2 cellular contexts compared by ENCODE assay signal in the genomic region with DNA sequence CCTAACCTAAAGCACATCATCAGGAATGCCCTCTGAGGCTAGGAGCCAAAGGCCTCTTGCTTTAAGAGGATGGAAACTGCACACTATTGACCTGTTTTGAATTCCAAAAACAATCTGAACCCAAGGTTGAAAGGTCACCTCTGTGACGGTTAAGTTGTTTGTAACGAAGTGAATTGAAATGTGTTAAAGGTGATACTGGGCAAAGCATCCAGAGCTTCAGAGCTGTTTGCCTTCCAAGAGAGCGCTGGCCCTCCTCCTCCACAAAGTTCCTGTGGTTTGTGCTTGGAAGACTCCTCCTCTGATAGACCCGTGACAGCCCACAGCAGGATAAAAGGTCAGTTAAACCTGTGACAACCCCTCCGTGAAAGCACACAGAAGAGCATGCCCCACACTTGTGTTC.
A peak's percentile ranks its signal among the peaks of the same experiment; 100 is the strongest.
TF ChIP-seq lines count a peak whose summit lies in the region.

No MANE protein-coding gene starts in this region.

TF ChIP-seq in H1, 55 proteins besides CTCF, POLR2A, EP300 and RAD21:
- no peak for TF ChIP-seq KDM1A (IDR thresholded peaks at IDR 0.05; ENCODE audit: borderline replicate concordance, low read length)
- no peak for TF ChIP-seq KDM5A (IDR thresholded peaks at IDR 0.05; ENCODE audit: low read length)
- TF ChIP-seq FOSL1 (IDR thresholded peaks at IDR 0.05; ENCODE audit: insufficient read depth, low read depth, low read length) = no peak
- no peak for TF ChIP-seq MAFK (IDR thresholded peaks at IDR 0.05; ENCODE audit: low read depth, low read length)
- TF ChIP-seq RXRA (IDR thresholded peaks at IDR 0.05; ENCODE audit: insufficient read depth, low read depth, low read length) = no peak
- TF ChIP-seq, protein P1, sequence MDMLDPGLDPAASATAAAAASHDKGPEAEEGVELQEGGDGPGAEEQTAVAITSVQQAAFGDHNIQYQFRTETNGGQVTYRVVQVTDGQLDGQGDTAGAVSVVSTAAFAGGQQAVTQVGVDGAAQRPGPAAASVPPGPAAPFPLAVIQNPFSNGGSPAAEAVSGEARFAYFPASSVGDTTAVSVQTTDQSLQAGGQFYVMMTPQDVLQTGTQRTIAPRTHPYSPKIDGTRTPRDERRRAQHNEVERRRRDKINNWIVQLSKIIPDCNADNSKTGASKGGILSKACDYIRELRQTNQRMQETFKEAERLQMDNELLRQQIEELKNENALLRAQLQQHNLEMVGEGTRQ (IDR thresholded peaks at IDR 0.05; ENCODE audit: low read length) = no peak
- no peak for TF ChIP-seq BRCA1 (IDR thresholded peaks at IDR 0.05; ENCODE audit: low read depth, low read length)
- TF ChIP-seq SP2 (IDR thresholded peaks at IDR 0.05; ENCODE audit: low read length) = no peak
- TF ChIP-seq RFX5 (IDR thresholded peaks at IDR 0.05; ENCODE audit: borderline replicate concordance, low read depth, low read length) = no peak
- no peak for TF ChIP-seq SIX5 (IDR thresholded peaks at IDR 0.05; ENCODE audit: low read depth, low read length)

TF ChIP-seq in liver, 16 proteins besides CTCF, POLR2A, EP300 and RAD21:
- TF ChIP-seq FOXA1 (IDR thresholded peaks at IDR 0.05) (no peak), FOXA2 (IDR thresholded peaks at IDR 0.05) (peak; percentile 37), YY1 (IDR thresholded peaks at IDR 0.05) (peak; percentile 60), TAF1 (conservative IDR thresholded peaks at IDR 0.05) (no peak), EGR1 (IDR thresholded peaks at IDR 0.05; ENCODE audit: low read depth in 2 of 2) (no peak), RXRA (IDR thresholded peaks at IDR 0.05) (peak; percentile 83 to 94), NR2F2 (IDR thresholded peaks at IDR 0.05) (peak; percentile 48), SP1 (IDR thresholded peaks at IDR 0.05) (peak; percentile 78), HNF4G (IDR thresholded peaks at IDR 0.05) (peak; percentile 22), JUND (IDR thresholded peaks at IDR 0.05) (peak in 1 of 2 donors; percentile 70), HNF4A (conservative IDR thresholded peaks at IDR 0.05) (peak; percentile 81 to 89)
- TF ChIP-seq, protein P2, sequence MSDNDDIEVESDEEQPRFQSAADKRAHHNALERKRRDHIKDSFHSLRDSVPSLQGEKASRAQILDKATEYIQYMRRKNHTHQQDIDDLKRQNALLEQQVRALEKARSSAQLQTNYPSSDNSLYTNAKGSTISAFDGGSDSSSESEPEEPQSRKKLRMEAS (IDR thresholded peaks at IDR 0.05) = peak; percentile 45
- TF ChIP-seq, protein P3, sequence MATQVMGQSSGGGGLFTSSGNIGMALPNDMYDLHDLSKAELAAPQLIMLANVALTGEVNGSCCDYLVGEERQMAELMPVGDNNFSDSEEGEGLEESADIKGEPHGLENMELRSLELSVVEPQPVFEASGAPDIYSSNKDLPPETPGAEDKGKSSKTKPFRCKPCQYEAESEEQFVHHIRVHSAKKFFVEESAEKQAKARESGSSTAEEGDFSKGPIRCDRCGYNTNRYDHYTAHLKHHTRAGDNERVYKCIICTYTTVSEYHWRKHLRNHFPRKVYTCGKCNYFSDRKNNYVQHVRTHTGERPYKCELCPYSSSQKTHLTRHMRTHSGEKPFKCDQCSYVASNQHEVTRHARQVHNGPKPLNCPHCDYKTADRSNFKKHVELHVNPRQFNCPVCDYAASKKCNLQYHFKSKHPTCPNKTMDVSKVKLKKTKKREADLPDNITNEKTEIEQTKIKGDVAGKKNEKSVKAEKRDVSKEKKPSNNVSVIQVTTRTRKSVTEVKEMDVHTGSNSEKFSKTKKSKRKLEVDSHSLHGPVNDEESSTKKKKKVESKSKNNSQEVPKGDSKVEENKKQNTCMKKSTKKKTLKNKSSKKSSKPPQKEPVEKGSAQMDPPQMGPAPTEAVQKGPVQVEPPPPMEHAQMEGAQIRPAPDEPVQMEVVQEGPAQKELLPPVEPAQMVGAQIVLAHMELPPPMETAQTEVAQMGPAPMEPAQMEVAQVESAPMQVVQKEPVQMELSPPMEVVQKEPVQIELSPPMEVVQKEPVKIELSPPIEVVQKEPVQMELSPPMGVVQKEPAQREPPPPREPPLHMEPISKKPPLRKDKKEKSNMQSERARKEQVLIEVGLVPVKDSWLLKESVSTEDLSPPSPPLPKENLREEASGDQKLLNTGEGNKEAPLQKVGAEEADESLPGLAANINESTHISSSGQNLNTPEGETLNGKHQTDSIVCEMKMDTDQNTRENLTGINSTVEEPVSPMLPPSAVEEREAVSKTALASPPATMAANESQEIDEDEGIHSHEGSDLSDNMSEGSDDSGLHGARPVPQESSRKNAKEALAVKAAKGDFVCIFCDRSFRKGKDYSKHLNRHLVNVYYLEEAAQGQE (IDR thresholded peaks at IDR 0.05) = peak; percentile 28
- TF ChIP-seq, protein P4, sequence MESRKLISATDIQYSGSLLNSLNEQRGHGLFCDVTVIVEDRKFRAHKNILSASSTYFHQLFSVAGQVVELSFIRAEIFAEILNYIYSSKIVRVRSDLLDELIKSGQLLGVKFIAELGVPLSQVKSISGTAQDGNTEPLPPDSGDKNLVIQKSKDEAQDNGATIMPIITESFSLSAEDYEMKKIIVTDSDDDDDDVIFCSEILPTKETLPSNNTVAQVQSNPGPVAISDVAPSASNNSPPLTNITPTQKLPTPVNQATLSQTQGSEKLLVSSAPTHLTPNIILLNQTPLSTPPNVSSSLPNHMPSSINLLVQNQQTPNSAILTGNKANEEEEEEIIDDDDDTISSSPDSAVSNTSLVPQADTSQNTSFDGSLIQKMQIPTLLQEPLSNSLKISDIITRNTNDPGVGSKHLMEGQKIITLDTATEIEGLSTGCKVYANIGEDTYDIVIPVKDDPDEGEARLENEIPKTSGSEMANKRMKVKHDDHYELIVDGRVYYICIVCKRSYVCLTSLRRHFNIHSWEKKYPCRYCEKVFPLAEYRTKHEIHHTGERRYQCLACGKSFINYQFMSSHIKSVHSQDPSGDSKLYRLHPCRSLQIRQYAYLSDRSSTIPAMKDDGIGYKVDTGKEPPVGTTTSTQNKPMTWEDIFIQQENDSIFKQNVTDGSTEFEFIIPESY (IDR thresholded peaks at IDR 0.05) = peak; percentile 44
